In genomic region chr13:95834134-95834765, GRCh38 we compare ENCODE assay signal across 8 cellular contexts.
A peak's percentile ranks its signal among the peaks of the same experiment; 100 is the strongest.
DNase-seq lines count a peak whose midpoint lies in the region; ATAC-seq and TF ChIP-seq lines count a peak whose summit lies in the region.

No MANE protein-coding gene starts in this region.

- H3K9me3 ChIP-seq in CD8-positive, alpha-beta T cell (ENCODE audit: low read length): no peaks in the 10 kb centered on the region

- CTCF ChIA-PET in CD8-positive, alpha-beta T cell (lab: Charles Lee): interaction anchor here (0.6 to 8.1 kb wide), 38 partner anchors 9 to 644 kb away, joined by 3 to 150 read pairs (median 4); no protein-coding TSS in a partner anchor

- H3K27me3 Mint-ChIP-seq in CD8-positive, alpha-beta T cell (ENCODE audit: low read depth): peaks cover 4% of the 10 kb centered on the region
- peaks cover 0 to 8% (median 6%) of the 10 kb centered on the region in 3 donors for H3K27me3 Mint-ChIP-seq in naive B cell

- no peaks in the 10 kb centered on the region for H3K27me3 ChIP-seq in CD8-positive, alpha-beta T cell (ENCODE audit: insufficient read depth, low read length)

- ATAC-seq in CD8-positive, alpha-beta T cell: peak; percentile 77
- ATAC-seq in GM19351 (IDR thresholded peaks at IDR 0.05; ENCODE audit: unreplicated experiment) (peak; percentile 95), HG03469 (IDR thresholded peaks at IDR 0.05; ENCODE audit: unreplicated experiment) (peak; percentile 82), naive B cell (ENCODE audit: low read depth in 2 of 2) (peak; percentile 27 to 70)

- POLR2A ChIA-PET in CD8-positive, alpha-beta T cell (lab: Charles Lee): interaction anchor here (0.9 to 1.0 kb wide), 2 partner anchors 158 to 342 kb away, joined by 3 read pairs; partner anchors contain the start of gene DNAJC3

- DNase-seq in CD8-positive, alpha-beta T cell: peak; percentile 33 to 81 (median 53)
- DNase-seq in NOMO-1 treated with dmso at 0.1 percent for 144 hours (lab: John Stamatoyannopoulos, UW; ENCODE audit: unreplicated experiment) (peak; percentile 43), epithelial cell of proximal tubule (ENCODE audit: low read depth) (peak; percentile 19), naive B cell (peak; percentile 46)
- DNase-seq in activated CD8-positive, alpha-beta memory T cell treated with anti-CD3 and anti-CD28 coated beads, Interleukin-2, amount 50 U/mL, for 24 hours (ENCODE audit: extremely low read depth): peak; percentile 15
- DNase-seq in stimulated activated CD8-positive, alpha-beta memory T cell treated with anti-CD3 and anti-CD28 coated beads, Interleukin-7, amount 100 ng/mL, for 48 hours (ENCODE audit: extremely low read depth in 1 of 2, low read depth in 1 of 2): peak; percentile 14 to 25

- H3K27ac Mint-ChIP-seq in CD8-positive, alpha-beta T cell: no peak overlapping the region
- peak overlapping the region in 1 of 6 donors; percentile 21 for H3K27ac Mint-ChIP-seq in naive B cell

- no peaks in the 10 kb centered on the region for H3K4me1 ChIP-seq in CD8-positive, alpha-beta T cell (ENCODE audit: insufficient read depth, low read length)

- H3K36me3 Mint-ChIP-seq in CD8-positive, alpha-beta T cell: no peaks in the 10 kb centered on the region
- no peaks in the 10 kb centered on the region for H3K36me3 Mint-ChIP-seq in naive B cell

- H3K4me3 ChIP-seq in CD8-positive, alpha-beta T cell (ENCODE audit: low read depth, low read length): no peak overlapping the region
- H3K4me3 ChIP-seq in epithelial cell of proximal tubule (ENCODE audit: low read depth, low read length): no peak overlapping the region

- H3K4me3 Mint-ChIP-seq in CD8-positive, alpha-beta T cell: no peak overlapping the region
- no peak overlapping the region for H3K4me3 Mint-ChIP-seq in naive B cell

- H3K36me3 ChIP-seq in CD8-positive, alpha-beta T cell (ENCODE audit: insufficient read depth, low read length): no peaks in the 10 kb centered on the region

- intact Hi-C loops in CD8-positive, alpha-beta T cell (cut with DNase I, micrococcal nuclease): loop anchor here (1.0 to 10.0 kb wide), 12 partner anchors 210 to 1399 kb away; no protein-coding TSS in a partner anchor

- peak; percentile 96 for TF ChIP-seq CTCF in CD8-positive, alpha-beta T cell (IDR thresholded peaks at IDR 0.05)
- peak; percentile 96 for TF ChIP-seq CTCF in epithelial cell of proximal tubule (conservative IDR thresholded peaks at IDR 0.05; ENCODE audit: low read depth, low read length)

- H3K9me3 Mint-ChIP-seq in CD8-positive, alpha-beta T cell: peaks cover 4% of the 10 kb centered on the region
- H3K9me3 Mint-ChIP-seq in naive B cell: peaks cover 2 to 31% (median 13%) of the 10 kb centered on the region in 7 donors

- no peaks in the 10 kb centered on the region for H3K4me1 Mint-ChIP-seq in CD8-positive, alpha-beta T cell (ENCODE audit: low read depth)
- no peaks in the 10 kb centered on the region for H3K4me1 Mint-ChIP-seq in naive B cell

- no peak overlapping the region for H3K27ac ChIP-seq in CD8-positive, alpha-beta T cell (ENCODE audit: low read depth, low read length)
